ENCODE assay signal across 8 cellular contexts in the genomic region with DNA sequence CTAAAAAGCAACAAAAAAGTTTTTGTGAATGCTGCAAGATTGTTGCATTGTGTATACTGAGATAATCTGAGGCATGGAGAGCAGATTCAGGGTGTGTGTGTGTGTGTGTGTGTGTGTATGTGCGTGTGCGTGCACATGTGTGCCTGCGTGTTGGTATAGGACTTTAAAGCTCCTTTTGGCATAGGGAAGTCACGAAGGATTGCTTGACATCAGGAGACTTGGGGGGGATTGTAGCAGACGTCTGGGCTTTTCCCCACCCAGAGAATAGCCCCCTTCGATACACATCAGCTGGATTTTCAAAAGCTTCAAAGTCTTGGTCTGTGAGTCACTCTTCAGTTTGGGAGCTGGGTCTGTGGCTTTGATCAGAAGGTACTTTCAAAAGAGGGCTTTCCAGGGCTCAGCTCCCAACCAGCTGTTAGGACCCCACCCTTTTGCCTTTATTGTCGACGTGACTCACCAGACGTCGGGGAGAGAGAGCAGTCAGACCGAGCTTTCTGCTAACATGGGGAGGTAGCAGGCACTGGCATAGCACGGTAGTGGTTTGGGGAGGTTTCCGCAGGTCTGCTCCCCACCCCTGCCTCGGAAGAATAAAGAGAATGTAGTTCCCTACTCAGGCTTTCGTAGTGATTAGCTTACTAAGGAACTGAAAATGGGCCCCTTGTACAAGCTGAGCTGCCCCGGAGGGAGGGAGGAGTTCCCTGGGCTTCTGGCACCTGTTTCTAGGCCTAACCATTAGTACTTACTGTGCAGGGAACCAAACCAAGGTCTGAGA. TPM values are rescaled to one million over a fixed set of nuclear protein-coding genes. Genes with fewer than 3 reads are reported as not detected.
DNase-seq lines count a peak whose midpoint lies in the region; ATAC-seq and TF ChIP-seq lines count a peak whose summit lies in the region.

No MANE protein-coding gene starts in this region.

- H3K27me3 ChIP-seq in BJ (ENCODE audit: control insufficient read depth, insufficient read depth, low read length) (no peaks in the 10 kb centered on the region), mucosa of stomach (ENCODE audit: control insufficient read depth, insufficient read depth, low read length) (no peaks in the 10 kb centered on the region)

- TF ChIP-seq CTCF in BJ (IDR thresholded peaks at IDR 0.05; ENCODE audit: insufficient read depth, low read depth, low read length) (no peak), WI38 (IDR thresholded peaks at IDR 0.05; ENCODE audit: low read depth, low read length) (no peak)

- H3K9me3 Mint-ChIP-seq in stimulated activated naive CD8-positive, alpha-beta T cell treated with anti-CD3 and anti-CD28 coated beads, Interleukin-15, Interleukin-2, amounts not matched to agents 100 ng/mL and 50 ng/mL, for 24 hours: no peaks in the 10 kb centered on the region

- peak overlapping the region; percentile 19 for H3K4me3 ChIP-seq in BJ (ENCODE audit: low read depth, low read length)
- H3K4me3 ChIP-seq in WI38 (ENCODE audit: low read depth, low read length): peak overlapping the region; percentile 42
- peak overlapping the region; percentile 47 for H3K4me3 ChIP-seq in mucosa of stomach (ENCODE audit: low read length)

- POLR2A ChIA-PET in BJ (lab: Charles Lee): no interaction called here

- H3K36me3 Mint-ChIP-seq in stimulated activated naive CD8-positive, alpha-beta T cell treated with anti-CD3 and anti-CD28 coated beads, Interleukin-15, Interleukin-2, amounts not matched to agents 100 ng/mL and 50 ng/mL, for 24 hours (ENCODE audit: low read depth): peaks cover 70% of the 10 kb centered on the region

- H3K27ac Mint-ChIP-seq in stimulated activated naive CD8-positive, alpha-beta T cell treated with anti-CD3 and anti-CD28 coated beads, Interleukin-15, Interleukin-2, amounts not matched to agents 100 ng/mL and 50 ng/mL, for 24 hours: peak overlapping the region; percentile 88

- H3K4me3 Mint-ChIP-seq in stimulated activated naive CD8-positive, alpha-beta T cell treated with anti-CD3 and anti-CD28 coated beads, Interleukin-15, Interleukin-2, amounts not matched to agents 100 ng/mL and 50 ng/mL, for 24 hours: peak overlapping the region; percentile 100

- peak overlapping the region; percentile 74 for H3K9ac ChIP-seq in mucosa of stomach (ENCODE audit: low read length)

- peak; percentile 46 for ATAC-seq in GM19452 (IDR thresholded peaks at IDR 0.05; ENCODE audit: unreplicated experiment)

- H3K36me3 ChIP-seq in BJ (ENCODE audit: control insufficient read depth, insufficient read depth, low read length) (peaks cover 8% of the 10 kb centered on the region), mucosa of stomach (ENCODE audit: control insufficient read depth, insufficient read depth, low read length) (peaks cover 17% of the 10 kb centered on the region)

- peaks cover 67% of the 10 kb centered on the region for H3K4me1 Mint-ChIP-seq in stimulated activated naive CD8-positive, alpha-beta T cell treated with anti-CD3 and anti-CD28 coated beads, Interleukin-15, Interleukin-2, amounts not matched to agents 100 ng/mL and 50 ng/mL, for 24 hours (ENCODE audit: low read depth)

- DNase-seq in BJ (ENCODE audit: low read depth): peak; percentile 75
- peak; percentile 65 for DNase-seq in HK-2 (ENCODE audit: unreplicated experiment)
- DNase-seq in cerebellar cortex (ENCODE audit: low spot score): peak; percentile 28
- DNase-seq in NCI-H510A (lab: John Stamatoyannopoulos, UW): no peak

- H3K4me1 ChIP-seq in mucosa of stomach (ENCODE audit: control insufficient read depth, insufficient read depth, low read length): peaks cover 58% of the 10 kb centered on the region

- CTCF ChIA-PET in BJ (lab: Yijun Ruan, JAX): interaction anchor here (1.1 to 13.6 kb wide), 6 partner anchors 38 to 272 kb away, joined by 3 to 121 read pairs (median 8); no protein-coding TSS in a partner anchor

- H3K9me3 ChIP-seq in mucosa of stomach (ENCODE audit: control insufficient read depth, low read length): no peaks in the 10 kb centered on the region

- no peaks in the 10 kb centered on the region for H3K27me3 Mint-ChIP-seq in stimulated activated naive CD8-positive, alpha-beta T cell treated with anti-CD3 and anti-CD28 coated beads, Interleukin-15, Interleukin-2, amounts not matched to agents 100 ng/mL and 50 ng/mL, for 24 hours

RNA-seq across cellular contexts. Expression of a gene that starts 4.7 kb away (rescaled TPM):
- polyA plus RNA-seq in BJ (2011; rRNA removed): 15.0 and 18.8 TPM in 2 replicates
- polyA minus RNA-seq in BJ (2011; rRNA and poly(A)+ RNA removed): 26.1 and 27.5 TPM in 2 replicates
